1 cellular context compared by ENCODE assay signal in genomic region chr1:208351838-208352237, GRCh38.
TF ChIP-seq lines count a peak whose summit lies in the region.

No MANE protein-coding gene starts in this region.

TF ChIP-seq in K562, 482 proteins besides CTCF, POLR2A, EP300 and RAD21 (continued from another document and continues in another):
- TF ChIP-seq SFPQ (IDR thresholded peaks at IDR 0.05; ENCODE audit: low read depth, low read length) (no peak), ESRRA (IDR thresholded peaks at IDR 0.05; ENCODE audit: borderline replicate concordance, low read depth) (no peak), ATF4 (CRISPR knock-in tag; IDR thresholded peaks at IDR 0.05) (no peak), JUNB (CRISPR knock-in tag; conservative IDR thresholded peaks at IDR 0.05) (no peak), KAT8 (IDR thresholded peaks at IDR 0.05; ENCODE audit: low read depth) (no peak), ZNF449 (CRISPR knock-in tag; IDR thresholded peaks at IDR 0.05) (no peak), ZKSCAN3 (CRISPR knock-in tag; IDR thresholded peaks at IDR 0.05) (no peak), ARID1B (IDR thresholded peaks at IDR 0.05) (peak; percentile 61; the same call in 1 of the 2 replicates), EWSR1 (IDR thresholded peaks at IDR 0.05; ENCODE audit: borderline replicate concordance, low read depth, partially characterized antibody) (no peak), E2F3 (CRISPR knock-in tag; IDR thresholded peaks at IDR 0.05) (no peak), ARID2 (IDR thresholded peaks at IDR 0.05) (no peak), CREB1 (IDR thresholded peaks at IDR 0.05) (peak; percentile 25; the same call in 1 of the 2 replicates), CREB1 (CRISPR knock-in tag; IDR thresholded peaks at IDR 0.05) (no peak), CBX1 (IDR thresholded peaks at IDR 0.05; ENCODE audit: low read depth) (no peak), CSDE1 (IDR thresholded peaks at IDR 0.05) (no peak), MAFG (tag; conservative IDR thresholded peaks at IDR 0.05) (no peak), ARNT (IDR thresholded peaks at IDR 0.05) (no peak), ZNF395 (CRISPR knock-in tag; IDR thresholded peaks at IDR 0.05) (no peak), ZC3H8 (IDR thresholded peaks at IDR 0.05) (no peak), ZNF766 (CRISPR knock-in tag; conservative IDR thresholded peaks at IDR 0.05) (no peak), CBX2 (IDR thresholded peaks at IDR 0.05; ENCODE audit: insufficient read depth, low read length, poor library complexity, severe bottlenecking) (no peak), BCLAF1 (IDR thresholded peaks at IDR 0.05; ENCODE audit: borderline replicate concordance in 1 of 2, control insufficient read depth in 1 of 2, low read depth in 2 of 2, low read length in 1 of 2) (no peak), RHOXF2B (CRISPR knock-in tag; conservative IDR thresholded peaks at IDR 0.05) (no peak), HMG20A (CRISPR knock-in tag; conservative IDR thresholded peaks at IDR 0.05) (no peak), NONO (IDR thresholded peaks at IDR 0.05; ENCODE audit: low read depth in 2 of 2, low read length in 1 of 2) (no peak), HMGXB4 (CRISPR knock-in tag; IDR thresholded peaks at IDR 0.05) (no peak), CTCFL (IDR thresholded peaks at IDR 0.05; ENCODE audit: borderline replicate concordance, insufficient read depth, low read depth, low read length, poor library complexity, severe bottlenecking) (no peak), TFAP4 (CRISPR knock-in tag; IDR thresholded peaks at IDR 0.05; ENCODE audit: borderline replicate concordance) (no peak), E2F8 (IDR thresholded peaks at IDR 0.05; ENCODE audit: low read depth, partially characterized antibody) (no peak), STAT5A (IDR thresholded peaks at IDR 0.05; ENCODE audit: borderline replicate concordance, low read length) (no peak; the same call in 1 of the 2 replicates), ARHGAP35 (IDR thresholded peaks at IDR 0.05; ENCODE audit: partially characterized antibody) (no peak), NCOR1 (IDR thresholded peaks at IDR 0.05) (0 out of 2 replicates have a peak, but pooled peaks have one; percentile 20), LARP7 (IDR thresholded peaks at IDR 0.05) (no peak), CCNT2 (IDR thresholded peaks at IDR 0.05; ENCODE audit: borderline replicate concordance, extremely low read depth, insufficient read length, low read depth, low read length) (no peak)
